ENCODE assay signal across 14 cellular contexts in the genomic region with DNA sequence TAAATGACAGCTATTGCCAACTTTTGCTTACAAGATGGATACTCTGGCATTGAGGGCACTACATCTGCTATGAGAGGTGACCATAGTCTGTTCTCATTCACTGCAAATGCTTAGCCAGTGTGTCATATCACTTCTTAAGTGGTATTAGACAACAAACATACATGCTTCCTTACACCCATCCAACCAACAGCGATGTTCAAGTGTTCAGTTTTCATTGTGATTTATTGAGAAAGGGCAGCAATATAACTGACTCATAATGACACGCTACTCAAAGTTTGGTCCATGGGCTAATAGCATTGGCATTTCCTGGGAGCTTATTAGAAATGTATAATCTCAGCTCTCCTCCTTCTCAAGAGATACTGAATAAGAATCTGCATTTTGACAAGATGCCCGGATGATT.
DNase-seq lines count a peak whose midpoint lies in the region; ATAC-seq and TF ChIP-seq lines count a peak whose summit lies in the region.
"Had no signal": no experiment of that assay in that cellular context is flagged by ENCODE, and none has a peak within 500 bp of the region (broad histone marks: within the 10 kb centered on the region; RNA-seq: fewer than 3 reads in every experiment).

No MANE protein-coding gene starts in this region.

- ATAC-seq in HG02884 (IDR thresholded peaks at IDR 0.05; ENCODE audit: unreplicated experiment) (no peak), GM18520 (IDR thresholded peaks at IDR 0.05; ENCODE audit: unreplicated experiment) (no peak)
- ATAC-seq: HCT116; stimulated activated naive CD8-positive, alpha-beta T cell treated with anti-CD3 and anti-CD28 coated beads, Interleukin-15, amount 100 ng/mL, for 72 hours had no signal

- intact Hi-C loops in A673 (cut with micrococcal nuclease; ENCODE audit: unreplicated experiment) = no loop called here

- no peaks in the 10 kb centered on the region for H3K36me3 ChIP-seq in A673 (ENCODE audit: insufficient read depth, low read length, poor library complexity, severe bottlenecking)

- CTCF ChIA-PET in A673 (lab: Charles Lee) = no interaction called here

- no peak overlapping the region for H3K4me3 ChIP-seq in A673 (ENCODE audit: low read depth, low read length, poor library complexity, severe bottlenecking)
- no peak overlapping the region for H3K4me3 ChIP-seq in fibroblast of villous mesenchyme (ENCODE audit: low read depth, low read length)

- POLR2A ChIA-PET in A673 (lab: Charles Lee; ENCODE audit: low non-redundant PET) = no interaction called here

- BruUV-seq in A673 (replicated peaks; lab: Mats Ljungman, UMichigan) = no TSS peak

- TF ChIP-seq CTCF in A673 (conservative IDR thresholded peaks at IDR 0.05; ENCODE audit: low read depth, low read length) (no peak), fibroblast of villous mesenchyme (IDR thresholded peaks at IDR 0.05; ENCODE audit: insufficient read depth, low read depth, low read length) (no peak), GM13977 (IDR thresholded peaks at IDR 0.05; ENCODE audit: extremely low read depth, insufficient read depth, missing control alignments) (no peak)

- DNase-seq in A673 (ENCODE audit: low spot score) (peak; percentile 76), HCEC 1CT (peak; percentile 92), T1000 (lab: John Stamatoyannopoulos, UW) (peak; percentile 13), fibroblast of villous mesenchyme (ENCODE audit: low read depth) (peak; percentile 28), GM13977 (ENCODE audit: low spot score) (no peak), HT-29 (ENCODE audit: low spot score) (no peak)
- DNase-seq: Kasumi-1; NCI-H1930; NCI-H774; SHP77 treated with DMSO at 0.1 percent for 48 hours; stimulated activated naive CD8-positive, alpha-beta T cell treated with anti-CD3 and anti-CD28 coated beads, Interleukin-15, amount 100 ng/mL, for 72 hours had no signal

- no peak overlapping the region for H3K27ac ChIP-seq in A673 (ENCODE audit: low read depth, low read length, poor library complexity, severe bottlenecking)

- no peaks in the 10 kb centered on the region for H3K27me3 ChIP-seq in A673 (replicated peaks; ENCODE audit: insufficient read depth, low read depth, low read length, poor library complexity)

- H3K9me3 ChIP-seq in A673 (ENCODE audit: low read depth, low read length, poor library complexity, severe bottlenecking) = no peaks in the 10 kb centered on the region

- in situ Hi-C loops in GM13977 (cut with MboI; ENCODE audit: low pct_unique_long_range_greater_than_20kb, low sequenced_read_pairs, unreplicated experiment) = no loop called here

- H3K4me1 ChIP-seq in A673 (ENCODE audit: insufficient read depth, low read length, poor library complexity, severe bottlenecking) = peaks cover 40% of the 10 kb centered on the region

Comparison
In these comparisons a context has a peak if more than half of its experiments do, and no peak if none do; other contexts are left out.
1. DNase-seq: peak in A673 (single experiment), HCEC 1CT (single experiment), T1000 (single experiment) and fibroblast of villous mesenchyme (single experiment); none in GM13977 (single experiment) and HT-29 (single experiment).